In the genomic region with DNA sequence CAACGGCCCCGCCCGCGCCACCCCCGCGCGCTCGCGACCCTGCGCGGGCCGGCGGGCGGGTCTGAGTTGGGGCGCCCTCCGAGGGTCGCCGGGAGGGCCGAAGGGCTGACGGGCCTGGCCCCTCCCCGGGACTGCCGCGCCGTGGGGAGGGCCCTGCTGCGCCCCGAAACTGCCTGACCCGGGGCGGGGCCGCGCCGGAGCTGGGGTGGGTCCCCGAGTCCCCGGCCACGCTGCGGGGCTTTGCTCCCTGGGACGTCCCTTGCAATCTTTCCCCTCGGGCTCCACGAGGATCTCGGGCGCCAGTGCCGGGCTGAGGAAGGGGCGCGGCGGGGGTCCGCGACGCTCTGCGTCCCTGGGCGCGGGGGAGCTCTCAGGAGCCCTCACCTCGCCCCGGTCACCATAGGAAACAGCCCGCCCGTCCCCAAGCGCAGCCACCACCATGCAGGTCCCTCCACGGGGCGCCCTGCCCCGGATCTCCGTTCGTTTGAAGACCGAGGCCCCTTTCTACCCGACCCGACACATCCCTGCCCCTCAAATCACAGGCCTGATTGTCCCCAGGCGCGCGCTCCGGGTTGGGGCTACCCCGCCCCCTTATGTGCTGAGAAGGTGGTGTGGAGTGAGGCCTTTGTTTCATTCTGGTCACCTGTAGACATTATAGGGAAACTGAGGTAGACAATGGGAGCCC, we compare ENCODE assay signal across 8 cellular contexts. TPM values are rescaled to one million over a fixed set of nuclear protein-coding genes. Genes with fewer than 3 reads are reported as not detected.
A peak's percentile ranks its signal among the peaks of the same experiment; 100 is the strongest.
DNase-seq lines count a peak whose midpoint lies in the region; ATAC-seq and TF ChIP-seq lines count a peak whose summit lies in the region.

No MANE protein-coding gene starts in this region.

- H3K27ac ChIP-seq in RWPE1 (peak overlapping the region; percentile 99), adipose tissue (ENCODE audit: low read depth, low read length) (peak overlapping the region; percentile 99), right atrium auricular region (peak overlapping the region; percentile 98 to 100), rectal smooth muscle tissue (ENCODE audit: low read depth, low read length) (peak overlapping the region; percentile 100)

- H3K4me1 ChIP-seq in right atrium auricular region (peaks cover 0 to 61% of the 10 kb centered on the region in 2 donors), rectal smooth muscle tissue (ENCODE audit: control insufficient read depth, insufficient read depth, low read length) (peaks cover 19% of the 10 kb centered on the region)

- ATAC-seq in HG02759 (IDR thresholded peaks at IDR 0.05; ENCODE audit: unreplicated experiment) (no peak), HG02885 (IDR thresholded peaks at IDR 0.05; ENCODE audit: poor library complexity, unreplicated experiment) (no peak)

- H3K27me3 ChIP-seq in right atrium auricular region (no peaks in the 10 kb centered on the region), rectal smooth muscle tissue (ENCODE audit: control insufficient read depth, insufficient read depth, low read length) (no peaks in the 10 kb centered on the region)

- H3K9me3 ChIP-seq in right atrium auricular region, result no peaks in the 10 kb centered on the region

- TF ChIP-seq CTCF in RWPE1 (conservative IDR thresholded peaks at IDR 0.05; ENCODE audit: low read depth), result no peak
- TF ChIP-seq CTCF in right atrium auricular region (IDR thresholded peaks at IDR 0.05), result no peak

- DNase-seq in GDM1 (lab: John Stamatoyannopoulos, UW) (peak; percentile 52), HT1080 (ENCODE audit: low read depth) (peak; percentile 81), RWPE1 (ENCODE audit: low spot score) (peak; percentile 54), right atrium auricular region (ENCODE audit: low spot score) (peak; percentile 75)

- peak overlapping the region; percentile 67 to 94 for H3K4me3 ChIP-seq in right atrium auricular region
- H3K4me3 ChIP-seq in rectal smooth muscle tissue (ENCODE audit: low read length), result peak overlapping the region; percentile 74

- 1 to 2% (median 1%) methylated on average over 24 to 68 of the region's 68 CpGs for WGBS in adipose tissue, 3 donors

- POLR2A ChIA-PET in RWPE1 (lab: Yijun Ruan, JAX; ENCODE audit: low non-redundant PET), result interaction anchor here (0.6 kb wide), 1 partner anchor 93 kb away, joined by 3 read pairs; no protein-coding TSS in a partner anchor

- CTCF ChIA-PET in RWPE1 (lab: Yijun Ruan, JAX), result interaction anchor here (0.5 kb wide), 1 partner anchor 786 kb away, joined by 3 read pairs; no protein-coding TSS in a partner anchor

- H3K36me3 ChIP-seq in right atrium auricular region (peaks cover 39% of the 10 kb centered on the region), rectal smooth muscle tissue (ENCODE audit: control insufficient read depth, insufficient read depth, low read length) (peaks cover 36% of the 10 kb centered on the region)

- peak overlapping the region; percentile 99 for H3K9ac ChIP-seq in rectal smooth muscle tissue (ENCODE audit: low read length)

RNA-seq across cellular contexts. Expression of a gene that starts 0.5 kb away (rescaled TPM):
- 4,314 and 7,335 TPM in 2 replicates for total RNA-seq in HT1080 (2014; rRNA removed; shearing (Covaris generic))
- 7,415 and 8,369 TPM in 2 replicates for polyA plus RNA-seq in HT1080 (2015; cell fraction: cytosol; rRNA removed)
- polyA plus RNA-seq in HT1080 (2015; cell fraction: nucleus; rRNA removed), result 6,090 and 6,682 TPM in 2 replicates
- 1,000 to 10,000 TPM; 1,930 to 3,527 (median 2,831) TPM for polyA plus RNA-seq in adipose tissue
- total RNA-seq in right atrium auricular region, result 1,000 to 10,000 TPM; 1,076 to 1,610 TPM

RNA-seq across cellular contexts. Expression of a gene that starts 15.1 kb away (rescaled TPM):
- total RNA-seq in HT1080 (2014; rRNA removed; shearing (Covaris generic)), result 0.37 and 0.40 TPM in 2 replicates
- not detected in 2 replicates for polyA plus RNA-seq in HT1080 (2015; cell fraction: cytosol; rRNA removed)
- 0.38 and 0.73 TPM in 2 replicates for polyA plus RNA-seq in HT1080 (2015; cell fraction: nucleus; rRNA removed)
- 1 to 10 TPM in 2 of 3 donors, under 1 TPM in 1; 0.21 to 4.9 (median 1.0) TPM for polyA plus RNA-seq in adipose tissue
- total RNA-seq in right atrium auricular region, result under 1 TPM; 0.63 to 0.74 TPM

RNA-seq across cellular contexts. Expression of a gene that starts 39.0 kb away (rescaled TPM):
- 28.7 and 31.6 TPM in 2 replicates for total RNA-seq in HT1080 (2014; rRNA removed; shearing (Covaris generic))
- polyA plus RNA-seq in HT1080 (2015; cell fraction: cytosol; rRNA removed), result 18.1 and 19.3 TPM in 2 replicates
- polyA plus RNA-seq in HT1080 (2015; cell fraction: nucleus; rRNA removed), result 58.8 and 66.8 TPM in 2 replicates
- 10 to 100 TPM; 10.1 to 25.9 (median 22.4) TPM for polyA plus RNA-seq in adipose tissue
- 10 to 100 TPM; 12.8 to 13.7 TPM for total RNA-seq in right atrium auricular region
